ENCODE assay signal across 1 cellular context in the genomic region with DNA sequence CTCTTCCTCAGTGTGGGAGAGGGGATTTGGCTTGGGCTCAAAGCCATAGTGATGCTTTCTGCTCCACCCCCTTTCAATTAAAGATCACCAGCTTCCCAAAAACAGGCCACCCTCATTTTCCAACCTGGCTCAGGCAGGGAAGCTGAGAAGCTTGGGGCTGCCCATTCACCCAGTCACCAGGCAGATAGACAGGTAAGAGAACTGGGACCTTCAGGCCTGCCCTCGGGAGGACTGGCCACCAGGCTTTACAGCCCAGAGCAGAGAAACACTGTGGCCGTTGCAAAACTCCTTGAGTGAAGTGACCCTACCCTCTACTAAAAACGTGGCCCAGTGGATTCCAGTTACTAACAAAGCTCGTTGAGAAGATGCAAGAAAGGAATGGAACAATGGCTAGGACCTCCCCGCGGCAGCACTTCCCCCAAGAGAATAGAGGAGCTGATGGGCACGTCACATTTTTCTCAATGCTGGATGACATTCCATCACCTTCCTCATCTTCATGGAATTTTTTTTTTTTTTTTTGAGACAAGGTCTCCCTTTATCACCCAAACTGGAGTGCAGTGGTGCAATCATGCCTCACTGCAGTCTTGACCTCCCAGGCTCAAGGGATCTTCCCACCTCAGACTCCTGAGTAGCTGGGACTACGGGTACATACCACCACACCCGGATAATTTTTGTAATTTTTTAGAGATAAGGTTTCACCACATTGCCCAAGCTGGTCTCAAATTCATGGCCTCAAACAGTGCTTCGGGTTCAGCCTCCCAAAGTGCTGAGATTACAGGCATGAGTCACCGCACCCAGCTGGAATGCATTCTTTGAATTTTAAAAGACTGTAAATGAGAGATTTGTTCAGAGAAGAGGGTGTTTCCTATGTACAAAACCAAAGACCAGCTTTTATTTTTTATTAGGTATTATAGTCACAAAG.
TF ChIP-seq lines count a peak whose summit lies in the region.

No MANE protein-coding gene starts in this region.

TF ChIP-seq in HepG2, 621 proteins besides CTCF, POLR2A, EP300 and RAD21 (continues in another document):
- TF ChIP-seq MED1 (CRISPR knock-in tag; IDR thresholded peaks at IDR 0.05) (peak; percentile 28; the same call in 1 of the 2 replicates), RCOR2 (CRISPR knock-in tag; IDR thresholded peaks at IDR 0.05) (peak; percentile 69; the same call in 1 of the 2 replicates), SOX6 (IDR thresholded peaks at IDR 0.05) (no peak), SOX6 (CRISPR knock-in tag; IDR thresholded peaks at IDR 0.05) (peak; percentile 36; the same call in 1 of the 2 replicates), TFE3 (CRISPR knock-in tag; IDR thresholded peaks at IDR 0.05) (0 out of 2 replicates have a peak, but pooled peaks have one; percentile 27), JUND (CRISPR knock-in tag; IDR thresholded peaks at IDR 0.05) (peak; percentile 85), TRIM22 (IDR thresholded peaks at IDR 0.05) (no peak), ZBTB10 (CRISPR knock-in tag; IDR thresholded peaks at IDR 0.05; ENCODE audit: borderline replicate concordance) (no peak), GFI1 (CRISPR knock-in tag; IDR thresholded peaks at IDR 0.05; ENCODE audit: borderline replicate concordance) (peak; percentile 96), TCF7 (IDR thresholded peaks at IDR 0.05; ENCODE audit: low read depth) (peak; percentile 37; the same call in 1 of the 2 replicates), ATF3 (CRISPR knock-in tag; IDR thresholded peaks at IDR 0.05) (peak; percentile 95), DPF2 (CRISPR knock-in tag; IDR thresholded peaks at IDR 0.05; ENCODE audit: borderline replicate concordance, low read depth) (peak; percentile 45; the same call in 1 of the 2 replicates), NFRKB (IDR thresholded peaks at IDR 0.05) (no peak), TEAD3 (CRISPR knock-in tag; optimal IDR thresholded peaks at IDR 0.05; ENCODE audit: borderline replicate concordance) (peak; percentile 95), SAP130 (CRISPR knock-in tag; IDR thresholded peaks at IDR 0.05; ENCODE audit: low read depth) (peak; percentile 60), ZHX1 (CRISPR knock-in tag; IDR thresholded peaks at IDR 0.05; ENCODE audit: low read depth) (no peak), MAFK (conservative IDR thresholded peaks at IDR 0.05 in 1 of 2, IDR thresholded peaks at IDR 0.05 in 1 of 2; ENCODE audit: low read length in 2 of 2) (peak in 1 of 2 experiments; percentile 7; a peak in 1 of 4 replicates), ZNF331 (CRISPR knock-in tag; IDR thresholded peaks at IDR 0.05) (no peak), MEIS2 (CRISPR knock-in tag; IDR thresholded peaks at IDR 0.05) (0 out of 2 replicates have a peak, but pooled peaks have one; percentile 28), FOSL1 (CRISPR knock-in tag; IDR thresholded peaks at IDR 0.05; ENCODE audit: borderline replicate concordance) (peak; percentile 93), ZFX (CRISPR knock-in tag; IDR thresholded peaks at IDR 0.05; ENCODE audit: low read depth) (no peak), SIX1 (CRISPR knock-in tag; IDR thresholded peaks at IDR 0.05; ENCODE audit: borderline replicate concordance) (peak; percentile 68; the same call in 1 of the 2 replicates), MYPOP (CRISPR knock-in tag; IDR thresholded peaks at IDR 0.05) (peak; percentile 52; the same call in 1 of the 2 replicates), CREM (IDR thresholded peaks at IDR 0.05) (peak; percentile 57; the same call in 1 of the 2 replicates), CREM (CRISPR knock-in tag; IDR thresholded peaks at IDR 0.05) (no peak), SALL1 (CRISPR knock-in tag; IDR thresholded peaks at IDR 0.05) (peak; percentile 51), PAWR (CRISPR knock-in tag; IDR thresholded peaks at IDR 0.05; ENCODE audit: borderline replicate concordance) (no peak), NCOA2 (CRISPR knock-in tag; IDR thresholded peaks at IDR 0.05) (peak; percentile 44; the same call in 1 of the 2 replicates), HMG20B (CRISPR knock-in tag; conservative IDR thresholded peaks at IDR 0.05) (0 out of 2 replicates have a peak, but pooled peaks have one; percentile 64), JARID2 (CRISPR knock-in tag; IDR thresholded peaks at IDR 0.05; ENCODE audit: insufficient replicate concordance) (no peak), FOXP1 (IDR thresholded peaks at IDR 0.05) (no peak), FOXP1 (CRISPR knock-in tag; IDR thresholded peaks at IDR 0.05) (peak; percentile 15; the same call in 1 of the 2 replicates), CEBPG (CRISPR knock-in tag; IDR thresholded peaks at IDR 0.05) (peak; percentile 61)
- TF ChIP-seq, protein P1, sequence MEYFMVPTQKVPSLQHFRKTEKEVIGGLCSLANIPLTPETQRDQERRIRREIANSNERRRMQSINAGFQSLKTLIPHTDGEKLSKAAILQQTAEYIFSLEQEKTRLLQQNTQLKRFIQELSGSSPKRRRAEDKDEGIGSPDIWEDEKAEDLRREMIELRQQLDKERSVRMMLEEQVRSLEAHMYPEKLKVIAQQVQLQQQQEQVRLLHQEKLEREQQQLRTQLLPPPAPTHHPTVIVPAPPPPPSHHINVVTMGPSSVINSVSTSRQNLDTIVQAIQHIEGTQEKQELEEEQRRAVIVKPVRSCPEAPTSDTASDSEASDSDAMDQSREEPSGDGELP (IDR thresholded peaks at IDR 0.05; ENCODE audit: borderline replicate concordance, low read depth) = peak; percentile 91
- TF ChIP-seq, protein P2, sequence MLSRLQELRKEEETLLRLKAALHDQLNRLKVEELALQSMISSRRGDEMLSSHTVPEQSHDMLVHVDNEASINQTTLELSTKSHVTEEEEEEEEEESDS (CRISPR knock-in tag; IDR thresholded peaks at IDR 0.05; ENCODE audit: borderline replicate concordance) = no peak
- TF ChIP-seq, protein P3, sequence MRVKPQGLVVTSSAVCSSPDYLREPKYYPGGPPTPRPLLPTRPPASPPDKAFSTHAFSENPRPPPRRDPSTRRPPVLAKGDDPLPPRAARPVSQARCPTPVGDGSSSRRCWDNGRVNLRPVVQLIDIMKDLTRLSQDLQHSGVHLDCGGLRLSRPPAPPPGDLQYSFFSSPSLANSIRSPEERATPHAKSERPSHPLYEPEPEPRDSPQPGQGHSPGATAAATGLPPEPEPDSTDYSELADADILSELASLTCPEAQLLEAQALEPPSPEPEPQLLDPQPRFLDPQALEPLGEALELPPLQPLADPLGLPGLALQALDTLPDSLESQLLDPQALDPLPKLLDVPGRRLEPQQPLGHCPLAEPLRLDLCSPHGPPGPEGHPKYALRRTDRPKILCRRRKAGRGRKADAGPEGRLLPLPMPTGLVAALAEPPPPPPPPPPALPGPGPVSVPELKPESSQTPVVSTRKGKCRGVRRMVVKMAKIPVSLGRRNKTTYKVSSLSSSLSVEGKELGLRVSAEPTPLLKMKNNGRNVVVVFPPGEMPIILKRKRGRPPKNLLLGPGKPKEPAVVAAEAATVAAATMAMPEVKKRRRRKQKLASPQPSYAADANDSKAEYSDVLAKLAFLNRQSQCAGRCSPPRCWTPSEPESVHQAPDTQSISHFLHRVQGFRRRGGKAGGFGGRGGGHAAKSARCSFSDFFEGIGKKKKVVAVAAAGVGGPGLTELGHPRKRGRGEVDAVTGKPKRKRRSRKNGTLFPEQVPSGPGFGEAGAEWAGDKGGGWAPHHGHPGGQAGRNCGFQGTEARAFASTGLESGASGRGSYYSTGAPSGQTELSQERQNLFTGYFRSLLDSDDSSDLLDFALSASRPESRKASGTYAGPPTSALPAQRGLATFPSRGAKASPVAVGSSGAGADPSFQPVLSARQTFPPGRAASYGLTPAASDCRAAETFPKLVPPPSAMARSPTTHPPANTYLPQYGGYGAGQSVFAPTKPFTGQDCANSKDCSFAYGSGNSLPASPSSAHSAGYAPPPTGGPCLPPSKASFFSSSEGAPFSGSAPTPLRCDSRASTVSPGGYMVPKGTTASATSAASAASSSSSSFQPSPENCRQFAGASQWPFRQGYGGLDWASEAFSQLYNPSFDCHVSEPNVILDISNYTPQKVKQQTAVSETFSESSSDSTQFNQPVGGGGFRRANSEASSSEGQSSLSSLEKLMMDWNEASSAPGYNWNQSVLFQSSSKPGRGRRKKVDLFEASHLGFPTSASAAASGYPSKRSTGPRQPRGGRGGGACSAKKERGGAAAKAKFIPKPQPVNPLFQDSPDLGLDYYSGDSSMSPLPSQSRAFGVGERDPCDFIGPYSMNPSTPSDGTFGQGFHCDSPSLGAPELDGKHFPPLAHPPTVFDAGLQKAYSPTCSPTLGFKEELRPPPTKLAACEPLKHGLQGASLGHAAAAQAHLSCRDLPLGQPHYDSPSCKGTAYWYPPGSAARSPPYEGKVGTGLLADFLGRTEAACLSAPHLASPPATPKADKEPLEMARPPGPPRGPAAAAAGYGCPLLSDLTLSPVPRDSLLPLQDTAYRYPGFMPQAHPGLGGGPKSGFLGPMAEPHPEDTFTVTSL (CRISPR knock-in tag; IDR thresholded peaks at IDR 0.05; ENCODE audit: borderline replicate concordance) = peak; percentile 49; the same call in 1 of the 2 replicates
